17 cellular contexts compared by ENCODE assay signal in the genomic region with DNA sequence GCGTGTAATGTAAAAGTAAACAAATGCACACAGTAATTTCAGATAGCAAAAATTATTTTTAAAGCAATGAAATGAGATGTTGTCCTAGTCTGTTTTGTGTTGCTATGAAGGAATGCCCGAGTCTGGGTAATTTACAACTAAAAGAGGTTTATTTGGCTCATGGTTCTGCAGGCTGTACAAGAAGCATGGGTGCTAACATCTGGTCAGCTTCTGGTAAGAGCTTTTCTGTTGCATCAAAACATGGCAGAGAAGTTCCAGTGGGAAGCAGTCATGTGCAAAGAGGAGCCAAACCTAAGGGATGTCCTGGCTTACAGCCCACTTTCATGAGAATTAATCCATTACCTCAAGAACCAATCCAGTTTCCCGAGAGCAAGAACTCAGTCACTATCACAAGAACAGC.
DNase-seq lines count a peak whose midpoint lies in the region; ATAC-seq and TF ChIP-seq lines count a peak whose summit lies in the region.
"Had no signal": no experiment of that assay in that cellular context is flagged by ENCODE, and none has a peak within 500 bp of the region (broad histone marks: within the 10 kb centered on the region; RNA-seq: fewer than 3 reads in every experiment).

No MANE protein-coding gene starts in this region.

- TF ChIP-seq CTCF in AG10803 (conservative IDR thresholded peaks at IDR 0.05; ENCODE audit: low read length): no peak
- no peak for TF ChIP-seq CTCF in endodermal cell (conservative IDR thresholded peaks at IDR 0.05)

- H3K27ac Mint-ChIP-seq in endodermal cell: no peak overlapping the region
- H3K27ac Mint-ChIP-seq: B cell; CD4-positive, CD25-positive, alpha-beta regulatory T cell; CD8-positive, alpha-beta T cell; GM23338; H9 had no signal

- H3K9me3 ChIP-seq in Karpas-422 (ENCODE audit: low read length) (no peaks in the 10 kb centered on the region), endodermal cell (ENCODE audit: control insufficient read depth, low read length) (no peaks in the 10 kb centered on the region)

- no peak overlapping the region for H2AFZ ChIP-seq in Karpas-422 (ENCODE audit: low read length)
- H2AFZ ChIP-seq: GM23338 had no signal

- WGBS in endodermal cell (ENCODE audit: insufficient coverage in 1 of 2, insufficient read length in 1 of 2), 2 experiments: 83 to 93% methylated on average over 1 to 2 of the region's 3 CpGs

- H3K4me2 ChIP-seq in Karpas-422 (ENCODE audit: low read depth, low read length, poor library complexity, severe bottlenecking): no peak overlapping the region
- H3K4me2 ChIP-seq: BLaER1, GM23338 had no signal

- H3K4me3 Mint-ChIP-seq in endodermal cell: no peak overlapping the region
- H3K4me3 Mint-ChIP-seq: B cell; CD4-positive, CD25-positive, alpha-beta regulatory T cell; CD8-positive, alpha-beta T cell; GM23338; H9 had no signal

- no peaks in the 10 kb centered on the region for H3K36me3 ChIP-seq in Karpas-422 (ENCODE audit: insufficient read depth, low read length)
- H3K36me3 ChIP-seq in endodermal cell (ENCODE audit: control insufficient read depth, insufficient read depth, low read length): no peaks in the 10 kb centered on the region
- H3K36me3 ChIP-seq: BLaER1 had no signal

- peaks cover 5% of the 10 kb centered on the region; the same call in 1 of the 2 replicates for H3K27me3 ChIP-seq in Karpas-422 (ENCODE audit: low read length)
- peaks cover 28% of the 10 kb centered on the region for H3K27me3 ChIP-seq in endodermal cell (ENCODE audit: control insufficient read depth, insufficient read depth, low read length, poor library complexity, severe bottlenecking)
- H3K27me3 ChIP-seq: BLaER1 had no signal

- H4K20me1 ChIP-seq in Karpas-422 (ENCODE audit: insufficient read depth, low read depth, low read length): no peaks in the 10 kb centered on the region
- H4K20me1 ChIP-seq: BLaER1 had no signal

- H3K27ac ChIP-seq in Karpas-422 (ENCODE audit: low read length) (no peak overlapping the region), endodermal cell (ENCODE audit: low read depth, low read length) (no peak overlapping the region)
- H3K27ac ChIP-seq: BLaER1, C4-2B had no signal

- H3K36me3 Mint-ChIP-seq in endodermal cell (ENCODE audit: low read depth): no peaks in the 10 kb centered on the region
- H3K36me3 Mint-ChIP-seq: CD4-positive, CD25-positive, alpha-beta regulatory T cell; CD8-positive, alpha-beta T cell had no signal

- H3K4me1 ChIP-seq in Karpas-422 (ENCODE audit: low read length) (no peaks in the 10 kb centered on the region), endodermal cell (ENCODE audit: control insufficient read depth, insufficient read depth, low read length) (no peaks in the 10 kb centered on the region)
- H3K4me1 ChIP-seq: BLaER1, Caco-2 had no signal

- H3K9ac ChIP-seq in Karpas-422 (ENCODE audit: low read length): no peak overlapping the region
- H3K9ac ChIP-seq in endodermal cell (ENCODE audit: extremely low read depth, low read length, poor library complexity, severe bottlenecking): no peak overlapping the region
- H3K9ac ChIP-seq: BLaER1 had no signal

- DNase-seq in AG10803 (ENCODE audit: low read depth) (peak; percentile 43), Karpas-422 (peak; percentile 24), endodermal cell (peak; percentile 2), SHP77 (lab: John Stamatoyannopoulos, UW) (no peak), SKM-1 (lab: John Stamatoyannopoulos, UW; ENCODE audit: unreplicated experiment) (no peak)
- DNase-seq: Caco-2; CD4-positive, CD25-positive, alpha-beta regulatory T cell; CD8-positive, alpha-beta T cell; DMS153; GF-D8; H9 had no signal

- ATAC-seq in HG02852 (IDR thresholded peaks at IDR 0.05; ENCODE audit: unreplicated experiment): no peak
- ATAC-seq: CD8-positive, alpha-beta T cell; GM23338; HCT116 had no signal

- no peaks in the 10 kb centered on the region for H3K9me3 Mint-ChIP-seq in endodermal cell
- H3K9me3 Mint-ChIP-seq: GM23338 had no signal

- H3K4me3 ChIP-seq in AG10803 (ENCODE audit: low read length) (no peak overlapping the region), Karpas-422 (ENCODE audit: low read length) (no peak overlapping the region), endodermal cell (ENCODE audit: low read length) (no peak overlapping the region)
- H3K4me3 ChIP-seq: BLaER1, GM23338 had no signal

- no peaks in the 10 kb centered on the region for H3K79me2 ChIP-seq in Karpas-422 (ENCODE audit: low read length)

- peaks cover 46% of the 10 kb centered on the region for H3K27me3 Mint-ChIP-seq in endodermal cell (ENCODE audit: insufficient read depth)

- no peaks in the 10 kb centered on the region for H3K9me2 ChIP-seq in Karpas-422 (replicated peaks; ENCODE audit: insufficient read depth, low read length)

- no peaks in the 10 kb centered on the region for H3K4me1 Mint-ChIP-seq in endodermal cell
- H3K4me1 Mint-ChIP-seq: B cell; CD4-positive, CD25-positive, alpha-beta regulatory T cell; GM23338 had no signal

Comparison
In these comparisons a context has a peak if more than half of its experiments do, and no peak if none do; other contexts are left out.
1. DNase-seq: peak in AG10803 (single experiment), Karpas-422 (single experiment) and endodermal cell (single experiment); none in SHP77 (0 of 2) and SKM-1 (single experiment).